Comparison of ENCODE assay signal across 14 cellular contexts in the genomic region with DNA sequence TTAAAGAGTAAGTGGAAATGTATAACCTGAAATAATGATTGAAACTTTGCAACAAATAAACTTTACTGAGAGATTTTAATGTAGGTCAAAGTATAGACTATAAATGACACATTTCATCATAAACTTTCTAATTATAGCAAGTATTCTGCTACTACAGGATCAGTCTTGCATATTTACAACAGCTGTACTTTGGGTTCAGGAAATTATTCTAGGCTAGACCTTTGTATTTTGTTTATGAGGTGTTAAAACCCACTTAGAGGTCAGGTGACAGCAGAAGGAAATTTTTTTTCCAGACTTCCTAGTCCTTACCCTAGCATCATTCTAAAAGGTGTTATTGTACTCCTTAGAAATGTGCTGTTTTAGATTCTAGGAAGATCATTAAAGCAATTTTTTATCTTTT. TPM values are rescaled to one million over a fixed set of nuclear protein-coding genes. Genes with fewer than 3 reads are reported as not detected.
DNase-seq lines count a peak whose midpoint lies in the region; ATAC-seq and TF ChIP-seq lines count a peak whose summit lies in the region.
"Had no signal": no experiment of that assay in that cellular context is flagged by ENCODE, and none has a peak within 500 bp of the region (broad histone marks: within the 10 kb centered on the region; RNA-seq: fewer than 3 reads in every experiment).

No MANE protein-coding gene starts in this region.

- peak overlapping the region; percentile 10 for H3K27ac Mint-ChIP-seq in CD8-positive, alpha-beta T cell
- H3K27ac Mint-ChIP-seq in IgD-negative memory B cell: peak overlapping the region in 1 of 3 donors; percentile 8
- H3K27ac Mint-ChIP-seq in natural killer cell treated with Interleukin-12 subunit alpha and Interleukin-12 subunit beta and Interleukin-15 and Interleukin-18, amount 100 ng/mL, for 72 hours: peak overlapping the region; percentile 94 to 97

- BruUV-seq in mammary epithelial cell (replicated peaks; lab: Mats Ljungman, UMichigan): no TSS peak

- H3K9me3 Mint-ChIP-seq in CD8-positive, alpha-beta T cell: no peaks in the 10 kb centered on the region
- H3K9me3 Mint-ChIP-seq in IgD-negative memory B cell: no peaks in the 10 kb centered on the region
- H3K9me3 Mint-ChIP-seq in natural killer cell treated with Interleukin-12 subunit alpha and Interleukin-12 subunit beta and Interleukin-15 and Interleukin-18, amount 100 ng/mL, for 72 hours: no peaks in the 10 kb centered on the region
- H3K9me3 Mint-ChIP-seq: activated CD4-positive, alpha-beta memory T cell treated with anti-CD3 and anti-CD28 coated beads for 36 hours had no signal

- H3K4me3 Mint-ChIP-seq in CD8-positive, alpha-beta T cell: peak overlapping the region; percentile 97
- peak overlapping the region in 3 of 4 donors; percentile 54 to 99 (median 66) for H3K4me3 Mint-ChIP-seq in IgD-negative memory B cell
- H3K4me3 Mint-ChIP-seq in natural killer cell treated with Interleukin-12 subunit alpha and Interleukin-12 subunit beta and Interleukin-15 and Interleukin-18, amount 100 ng/mL, for 72 hours: peak overlapping the region; percentile 100

- H3K36me3 Mint-ChIP-seq in CD8-positive, alpha-beta T cell: peaks cover 41% of the 10 kb centered on the region
- peaks cover 2% of the 10 kb centered on the region for H3K36me3 Mint-ChIP-seq in IgD-negative memory B cell
- H3K36me3 Mint-ChIP-seq in natural killer cell treated with Interleukin-12 subunit alpha and Interleukin-12 subunit beta and Interleukin-15 and Interleukin-18, amount 100 ng/mL, for 72 hours: peaks cover 15% of the 10 kb centered on the region

- no peaks in the 10 kb centered on the region for H3K27me3 ChIP-seq in CD8-positive, alpha-beta T cell (ENCODE audit: insufficient read depth, low read length)
- H3K27me3 ChIP-seq in mammary epithelial cell (ENCODE audit: insufficient read depth, low read length): no peaks in the 10 kb centered on the region
- H3K27me3 ChIP-seq: cardiac muscle cell had no signal

- no peak overlapping the region for H3K4me3 ChIP-seq in CD8-positive, alpha-beta T cell (ENCODE audit: low read depth, low read length)
- H3K4me3 ChIP-seq in mammary epithelial cell (replicated peaks in 1 of 3; ENCODE audit: insufficient read depth in 1 of 3, low read depth in 2 of 3, low read length in 3 of 3): peak overlapping the region in 2 of 3 experiments; percentile 95 to 98

- H3K4me1 Mint-ChIP-seq in CD8-positive, alpha-beta T cell (ENCODE audit: low read depth): peaks cover 47% of the 10 kb centered on the region
- peaks cover 20 to 36% (median 35%) of the 10 kb centered on the region in 3 donors for H3K4me1 Mint-ChIP-seq in IgD-negative memory B cell
- peaks cover 22 to 27% of the 10 kb centered on the region in 2 donors for H3K4me1 Mint-ChIP-seq in natural killer cell treated with Interleukin-12 subunit alpha and Interleukin-12 subunit beta and Interleukin-15 and Interleukin-18, amount 100 ng/mL, for 72 hours (ENCODE audit: low read depth in 2 of 2)

- CTCF ChIA-PET in CD8-positive, alpha-beta T cell (lab: Charles Lee): interaction anchor here (0.9 to 3.0 kb wide), 4 partner anchors 105 to 280 kb away, joined by 3 to 30 read pairs (median 24); no protein-coding TSS in a partner anchor
- CTCF ChIA-PET in mammary epithelial cell (lab: Charles Lee; ENCODE audit: low non-redundant PET): no interaction called here

- H3K4me2 ChIP-seq in mammary epithelial cell (ENCODE audit: insufficient read depth, low read depth, low read length): peak overlapping the region; percentile 95

- POLR2A ChIA-PET in CD8-positive, alpha-beta T cell (lab: Charles Lee): interaction anchor here (1.2 to 3.4 kb wide), 5 partner anchors 10 to 136 kb away, joined by 3 to 40 read pairs (median 4); a partner anchor contains a TSS

- ATAC-seq in CD8-positive, alpha-beta T cell: no peak
- ATAC-seq in natural killer cell treated with Interleukin-12 subunit alpha and Interleukin-12 subunit beta and Interleukin-15 and Interleukin-18, amount 100 ng/mL, for 72 hours: no peak
- ATAC-seq in GM19397 (IDR thresholded peaks at IDR 0.05; ENCODE audit: unreplicated experiment): no peak
- ATAC-seq: right cardiac atrium had no signal

- H3K27ac ChIP-seq in CD8-positive, alpha-beta T cell (ENCODE audit: low read depth, low read length): no peak overlapping the region
- no peak overlapping the region for H3K27ac ChIP-seq in mammary epithelial cell (ENCODE audit: insufficient read depth, low read depth, low read length)

- peaks cover 5% of the 10 kb centered on the region for H3K36me3 ChIP-seq in CD8-positive, alpha-beta T cell (ENCODE audit: insufficient read depth, low read length)
- peaks cover 19% of the 10 kb centered on the region for H3K36me3 ChIP-seq in mammary epithelial cell (ENCODE audit: insufficient read depth, low read length)

- no peaks in the 10 kb centered on the region for H4K20me1 ChIP-seq in mammary epithelial cell (ENCODE audit: insufficient read depth, low read length)

- H3K27me3 Mint-ChIP-seq in CD8-positive, alpha-beta T cell (ENCODE audit: low read depth): no peaks in the 10 kb centered on the region
- H3K27me3 Mint-ChIP-seq in IgD-negative memory B cell: no peaks in the 10 kb centered on the region
- H3K27me3 Mint-ChIP-seq in natural killer cell treated with Interleukin-12 subunit alpha and Interleukin-12 subunit beta and Interleukin-15 and Interleukin-18, amount 100 ng/mL, for 72 hours: no peaks in the 10 kb centered on the region
- H3K27me3 Mint-ChIP-seq: activated CD4-positive, alpha-beta memory T cell treated with anti-CD3 and anti-CD28 coated beads for 36 hours had no signal

- dilution Hi-C loops in mammary epithelial cell (cut with HindIII; ENCODE audit: low sequenced_read_pairs): no loop called here

- intact Hi-C loops in CD8-positive, alpha-beta T cell (cut with DNase I, micrococcal nuclease): loop anchor here in 1 of 2 experiments (10.0 kb wide), 1 partner anchor 166 kb away; no protein-coding TSS in a partner anchor
- intact Hi-C loops in mammary epithelial cell (cut with micrococcal nuclease): no loop called here

- no peaks in the 10 kb centered on the region for H3K9me3 ChIP-seq in CD8-positive, alpha-beta T cell (ENCODE audit: low read length)
- H3K9me3 ChIP-seq in mammary epithelial cell (replicated peaks; ENCODE audit: insufficient read depth, low read length): no peaks in the 10 kb centered on the region

- TF ChIP-seq CTCF in CD8-positive, alpha-beta T cell (IDR thresholded peaks at IDR 0.05): no peak
- no peak for TF ChIP-seq CTCF in mammary epithelial cell (conservative IDR thresholded peaks at IDR 0.05 in 1 of 2, IDR thresholded peaks at IDR 0.05 in 1 of 2; ENCODE audit: extremely low read depth in 1 of 2, insufficient read depth in 1 of 2, low read depth in 1 of 2, low read length in 2 of 2)

- no peak overlapping the region for H2AFZ ChIP-seq in mammary epithelial cell (ENCODE audit: low read depth, low read length)

- H3K9ac ChIP-seq in mammary epithelial cell (ENCODE audit: insufficient read depth, low read length): no peak overlapping the region

- H3K79me2 ChIP-seq in mammary epithelial cell (ENCODE audit: insufficient read depth, low read length): peaks cover 68% of the 10 kb centered on the region

- in situ Hi-C loops in mammary epithelial cell (cut with MboI; ENCODE audit: low sequenced_read_pairs in 2 of 2): no loop called here

- H3K4me1 ChIP-seq in CD8-positive, alpha-beta T cell (ENCODE audit: insufficient read depth, low read length): peaks cover 34% of the 10 kb centered on the region
- H3K4me1 ChIP-seq in mammary epithelial cell (ENCODE audit: insufficient read depth, low read length): peaks cover 13% of the 10 kb centered on the region

- no peak for DNase-seq in CD8-positive, alpha-beta T cell
- DNase-seq in mammary epithelial cell (no peak), NCI-H526 treated with DMSO at 0.1 percent for 48 hours (lab: John Stamatoyannopoulos, UW) (no peak), midbrain (lab: John Stamatoyannopoulos, UW) (no peak), kidney glomerular epithelial cell (lab: John Stamatoyannopoulos, UW) (no peak)
- DNase-seq in natural killer cell treated with Interleukin-12 subunit alpha and Interleukin-12 subunit beta and Interleukin-15 and Interleukin-18, amount 100 ng/mL, for 72 hours (ENCODE audit: low spot score): no peak
- DNase-seq: activated CD4-positive, alpha-beta memory T cell treated with anti-CD3 and anti-CD28 coated beads for 36 hours; hypothalamus; Kasumi-1; right cardiac atrium had no signal

RNA-seq across cellular contexts. Expression of a gene that starts 2.3 kb away (rescaled TPM):
- 10 to 100 TPM; 82.8 to 83.9 TPM for total RNA-seq in CD8-positive, alpha-beta T cell
- polyA plus RNA-seq in IgD-negative memory B cell (102 TPM), mammary epithelial cell (106 TPM)
- 10 to 100 TPM; 48.3 to 97.7 TPM for total RNA-seq in mammary epithelial cell
- polyA minus RNA-seq in mammary epithelial cell: 7.5 TPM
- total RNA-seq in natural killer cell treated with Interleukin-12 subunit alpha and Interleukin-12 subunit beta and Interleukin-15 and Interleukin-18, amount 100 ng/mL, for 72 hours: 10 to 100 TPM; 66.3 to 82.8 TPM

RNA-seq across cellular contexts. Expression of a gene that starts 22.9 kb away (rescaled TPM):
- total RNA-seq in CD8-positive, alpha-beta T cell: under 1 TPM in 1 of 2 experiments, not detected in 1; 0.16 TPM
- not detected for polyA plus RNA-seq in IgD-negative memory B cell
- under 1 TPM in 1 of 2 donors, not detected in 1; under 0.01 TPM for total RNA-seq in mammary epithelial cell
- polyA plus RNA-seq in mammary epithelial cell: not detected
- not detected for polyA minus RNA-seq in mammary epithelial cell
- under 1 TPM in 1 of 2 donors, not detected in 1; 0.12 TPM for total RNA-seq in natural killer cell treated with Interleukin-12 subunit alpha and Interleukin-12 subunit beta and Interleukin-15 and Interleukin-18, amount 100 ng/mL, for 72 hours
- total RNA-seq: activated CD4-positive, alpha-beta memory T cell treated with anti-CD3 and anti-CD28 coated beads for 36 hours; cardiac muscle cell; Daoy; right cardiac atrium had no signal
- polyA plus RNA-seq: cardiac muscle cell, right cardiac atrium had no signal
